In genomic region chr6:75643173-75643572, GRCh38 we compare ENCODE assay signal across 2 cellular contexts.
TF ChIP-seq lines count a peak whose summit lies in the region.

No MANE protein-coding gene starts in this region.

TF ChIP-seq in SK-N-SH treated with all-trans-retinoic acid at 6 μM for 48 hours, 23 proteins besides CTCF, POLR2A, EP300 and RAD21 (continued from another document):
- TF ChIP-seq TCF4 (CRISPR knock-in tag; IDR thresholded peaks at IDR 0.05; ENCODE audit: borderline replicate concordance) (no peak), CSDC2 (CRISPR knock-in tag; IDR thresholded peaks at IDR 0.05) (no peak), ZNF70 (CRISPR knock-in tag; IDR thresholded peaks at IDR 0.05) (no peak), PATZ1 (CRISPR knock-in tag; IDR thresholded peaks at IDR 0.05; ENCODE audit: borderline replicate concordance) (no peak), ZNF565 (CRISPR knock-in tag; conservative IDR thresholded peaks at IDR 0.05; ENCODE audit: low read depth) (no peak), ARNTL (CRISPR knock-in tag; IDR thresholded peaks at IDR 0.05; ENCODE audit: borderline replicate concordance, low read depth) (no peak), ISL1 (CRISPR knock-in tag; IDR thresholded peaks at IDR 0.05) (no peak)

TF ChIP-seq in SK-N-SH, 30 proteins besides CTCF, POLR2A, EP300 and RAD21 (continued from another document):
- TF ChIP-seq, protein P1, sequence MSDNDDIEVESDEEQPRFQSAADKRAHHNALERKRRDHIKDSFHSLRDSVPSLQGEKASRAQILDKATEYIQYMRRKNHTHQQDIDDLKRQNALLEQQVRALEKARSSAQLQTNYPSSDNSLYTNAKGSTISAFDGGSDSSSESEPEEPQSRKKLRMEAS (IDR thresholded peaks at IDR 0.05; ENCODE audit: low read depth), result no peak
